ENCODE assay signal across 2 cellular contexts in the genomic region with DNA sequence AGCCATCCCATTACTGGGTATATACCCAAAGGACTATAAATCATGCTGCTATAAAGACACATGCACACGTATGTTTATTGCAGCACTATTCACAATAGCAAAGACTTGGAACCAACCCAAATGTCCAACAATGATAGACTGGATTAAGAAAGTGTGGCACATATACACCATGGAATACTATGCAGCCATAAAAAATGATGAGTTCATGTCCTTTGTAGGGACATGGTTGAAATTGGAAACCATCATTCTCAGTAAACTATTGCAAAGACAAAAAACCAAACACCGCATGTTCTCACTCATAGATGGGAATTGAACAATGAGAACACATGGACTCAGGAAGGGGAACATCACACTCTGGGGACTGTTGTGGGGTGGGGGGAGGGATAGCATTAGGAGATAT.
DNase-seq lines count a peak whose midpoint lies in the region; ATAC-seq, FAIRE-seq and TF ChIP-seq lines count a peak whose summit lies in the region.
"Not testable (repeated sequence)": the region's sequence is repeated elsewhere in the genome, so short reads cannot be mapped to it uniquely, and the experiment has no call there.

No MANE protein-coding gene starts in this region.

- FAIRE-seq in K562 (lab: Jason Lieb, UNC), result not testable (repeated sequence)

- not testable (repeated sequence) for TF ChIP-seq CTCF in HEK293 (tag by site-specific recombination; IDR thresholded peaks at IDR 0.05); K562 (IDR thresholded peaks at IDR 0.05 in 2 of 3, conservative IDR thresholded peaks at IDR 0.05 in 1 of 3; ENCODE audit: insufficient read depth in 2 of 3, low read depth in 1 of 3, low read length in 3 of 3)

- intact Hi-C loops in K562 (cut with micrococcal nuclease), result loop anchor here (5.0 kb wide), 1 partner anchor 34 kb away; no protein-coding TSS in a partner anchor

- in situ Hi-C loops in K562 (cut with MboI), result not testable (repeated sequence)

- not testable (repeated sequence) for H3K9me1 ChIP-seq in K562 (ENCODE audit: control insufficient read depth, insufficient read depth, low read length)

- WGBS in K562 (ENCODE audit: insufficient coverage, low coverage, missing lambda C conversion rate), result no CpG with 5 or more reads among the region's 2 CpGs

- not testable (repeated sequence) for H4K20me1 ChIP-seq in K562 (replicated peaks; ENCODE audit: control insufficient read depth, insufficient read depth, low read length)

- H3K36me3 ChIP-seq in HEK293 (ENCODE audit: control insufficient read depth in 2 of 2, insufficient read depth in 1 of 2, low read length in 2 of 2); K562 (ENCODE audit: control insufficient read depth, insufficient read depth, low read length): not testable (repeated sequence)

- not testable (repeated sequence) for TF ChIP-seq RAD21 in K562 (CRISPR knock-in tag; conservative IDR thresholded peaks at IDR 0.05 in 1 of 2, IDR thresholded peaks at IDR 0.05 in 1 of 2)

- TF ChIP-seq POLR2A in K562 (conservative IDR thresholded peaks at IDR 0.05), result not testable (repeated sequence)

- H3K9me3 ChIP-seq in HEK293 (ENCODE audit: control insufficient read depth, insufficient read depth, low read depth, low read length); K562 (replicated peaks; ENCODE audit: control insufficient read depth, insufficient read depth, low read depth, low read length): not testable (repeated sequence)

- H3K9ac ChIP-seq in K562 (ENCODE audit: insufficient read depth in 1 of 2, low read depth in 2 of 2, low read length in 2 of 2), result not testable (repeated sequence)

- not testable (repeated sequence) for TF ChIP-seq EP300 in K562 (IDR thresholded peaks at IDR 0.05; ENCODE audit: low read length)

- H3K4me1 ChIP-seq in HEK293 (ENCODE audit: control insufficient read depth, insufficient read depth, low read length), result not testable (repeated sequence)
- peaks cover 0 to 11% of the 10 kb centered on the region in 2 experiments; a peak in 3 of 5 replicates for H3K4me1 ChIP-seq in K562 (replicated peaks in 1 of 2; ENCODE audit: control insufficient read depth in 2 of 2, insufficient read depth in 2 of 2, low read length in 2 of 2)

- POLR2A ChIA-PET in HEK293 (lab: Yijun Ruan, JAX); K562 (lab: Yijun Ruan, JAX): not testable (repeated sequence)

- not testable (repeated sequence) for H3K27ac ChIP-seq in HEK293 (ENCODE audit: extremely low read depth, low read depth, low read length); K562 (ENCODE audit: extremely low read depth, low read depth, low read length)

- not testable (repeated sequence) for H3K4me2 ChIP-seq in K562 (ENCODE audit: insufficient read depth, low read length)

- not testable (repeated sequence) for ATAC-seq in K562

- not testable (repeated sequence) for DNase-seq in K562 (ENCODE audit: extremely low read depth in 1 of 4, low spot score in 3 of 4)

- H3K4me3 ChIP-seq in HEK293 (ENCODE audit: low read depth, low read length); K562: not testable (repeated sequence)

- H3K79me2 ChIP-seq in K562 (ENCODE audit: control insufficient read depth, insufficient read depth, low read length), result not testable (repeated sequence)

- not testable (repeated sequence) for H2AFZ ChIP-seq in K562 (ENCODE audit: low read depth, low read length)

- not testable (repeated sequence) for H3K27me3 ChIP-seq in K562 (ENCODE audit: control insufficient read depth in 2 of 2, insufficient read depth in 2 of 2, low read length in 2 of 2)

- not testable (repeated sequence) for BruUV-seq in K562 (replicated peaks; lab: Mats Ljungman, UMichigan)

- CTCF ChIA-PET in HEK293 (lab: Yijun Ruan, JAX), result interaction anchor here (1.5 kb wide), 1 partner anchor 1292 kb away, joined by 3 read pairs; no protein-coding TSS in a partner anchor
- CTCF ChIA-PET in K562 (lab: Yijun Ruan, JAX; ENCODE audit: low intra/inter-chr PET ratio), result not testable (repeated sequence)

TF ChIP-seq in HEK293, 187 proteins besides CTCF, POLR2A, EP300 and RAD21:
- TF ChIP-seq ZNF146 (tag by site-specific recombination; IDR thresholded peaks at IDR 0.05), result 0 out of 2 replicates have a peak, but pooled peaks have one; percentile 50

TF ChIP-seq in K562, 482 proteins besides CTCF, POLR2A, EP300 and RAD21:
- TF ChIP-seq KDM1A (IDR thresholded peaks at IDR 0.05), result peak in 1 of 2 experiments; percentile 44; a peak in 1 of 4 replicates
- TF ChIP-seq BCOR (IDR thresholded peaks at IDR 0.05), result peak; percentile 76
- TF ChIP-seq ZNF146 (CRISPR knock-in tag; IDR thresholded peaks at IDR 0.05; ENCODE audit: unreplicated experiment), result peak; percentile 4
